Comparison of ENCODE assay signal across 1 cellular context in the genomic region with DNA sequence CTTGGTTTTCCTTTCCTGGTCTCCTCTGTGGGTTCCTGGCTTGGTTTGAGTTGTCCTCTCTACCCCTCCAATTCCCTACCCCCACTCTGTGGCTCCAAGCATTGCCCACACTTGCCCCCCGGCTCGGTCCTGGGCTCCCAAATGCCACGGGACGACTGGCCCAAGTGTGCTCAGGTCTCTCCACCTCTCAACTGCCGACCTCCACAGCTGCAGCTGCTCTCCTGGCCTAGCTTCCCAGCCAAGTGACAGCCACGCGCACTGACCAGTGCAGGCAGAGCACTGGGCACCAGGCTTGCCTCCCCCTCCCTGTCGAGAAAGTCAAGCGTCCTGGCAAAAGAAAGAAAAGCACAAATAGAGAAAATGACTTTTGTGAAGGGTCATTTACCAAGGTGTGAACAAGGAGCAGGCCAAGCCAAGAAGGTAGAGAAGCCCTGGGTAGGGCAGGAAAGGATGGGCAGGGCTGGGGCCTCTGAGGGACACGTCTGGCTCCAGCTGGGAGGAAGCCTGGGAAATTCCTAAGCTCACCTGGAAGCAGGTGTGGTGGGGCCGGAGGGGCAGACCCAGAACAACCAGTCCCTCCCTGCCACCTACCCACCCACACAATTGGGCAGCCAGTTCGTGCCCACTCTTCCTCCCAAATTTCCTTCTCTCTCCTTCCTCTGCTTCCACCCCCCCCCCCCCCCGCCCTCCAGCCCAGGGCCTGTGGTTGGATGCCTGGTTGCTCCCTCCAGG.
TF ChIP-seq lines count a peak whose summit lies in the region.

No MANE protein-coding gene starts in this region.

TF ChIP-seq in HepG2, 621 proteins besides CTCF, POLR2A, EP300 and RAD21:
- TF ChIP-seq, protein P1, sequence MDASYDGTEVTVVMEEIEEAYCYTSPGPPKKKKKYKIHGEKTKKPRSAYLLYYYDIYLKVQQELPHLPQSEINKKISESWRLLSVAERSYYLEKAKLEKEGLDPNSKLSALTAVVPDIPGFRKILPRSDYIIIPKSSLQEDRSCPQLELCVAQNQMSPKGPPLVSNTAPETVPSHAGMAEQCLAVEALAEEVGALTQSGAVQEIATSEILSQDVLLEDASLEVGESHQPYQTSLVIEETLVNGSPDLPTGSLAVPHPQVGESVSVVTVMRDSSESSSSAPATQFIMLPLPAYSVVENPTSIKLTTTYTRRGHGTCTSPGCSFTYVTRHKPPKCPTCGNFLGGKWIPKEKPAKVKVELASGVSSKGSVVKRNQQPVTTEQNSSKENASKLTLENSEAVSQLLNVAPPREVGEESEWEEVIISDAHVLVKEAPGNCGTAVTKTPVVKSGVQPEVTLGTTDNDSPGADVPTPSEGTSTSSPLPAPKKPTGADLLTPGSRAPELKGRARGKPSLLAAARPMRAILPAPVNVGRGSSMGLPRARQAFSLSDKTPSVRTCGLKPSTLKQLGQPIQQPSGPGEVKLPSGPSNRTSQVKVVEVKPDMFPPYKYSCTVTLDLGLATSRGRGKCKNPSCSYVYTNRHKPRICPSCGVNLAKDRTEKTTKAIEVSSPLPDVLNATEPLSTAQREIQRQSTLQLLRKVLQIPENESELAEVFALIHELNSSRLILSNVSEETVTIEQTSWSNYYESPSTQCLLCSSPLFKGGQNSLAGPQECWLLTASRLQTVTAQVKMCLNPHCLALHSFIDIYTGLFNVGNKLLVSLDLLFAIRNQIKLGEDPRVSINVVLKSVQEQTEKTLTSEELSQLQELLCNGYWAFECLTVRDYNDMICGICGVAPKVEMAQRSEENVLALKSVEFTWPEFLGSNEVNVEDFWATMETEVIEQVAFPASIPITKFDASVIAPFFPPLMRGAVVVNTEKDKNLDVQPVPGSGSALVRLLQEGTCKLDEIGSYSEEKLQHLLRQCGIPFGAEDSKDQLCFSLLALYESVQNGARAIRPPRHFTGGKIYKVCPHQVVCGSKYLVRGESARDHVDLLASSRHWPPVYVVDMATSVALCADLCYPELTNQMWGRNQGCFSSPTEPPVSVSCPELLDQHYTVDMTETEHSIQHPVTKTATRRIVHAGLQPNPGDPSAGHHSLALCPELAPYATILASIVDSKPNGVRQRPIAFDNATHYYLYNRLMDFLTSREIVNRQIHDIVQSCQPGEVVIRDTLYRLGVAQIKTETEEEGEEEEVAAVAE (CRISPR knock-in tag; IDR thresholded peaks at IDR 0.05; ENCODE audit: borderline replicate concordance) = no peak
- TF ChIP-seq ZNF768 (CRISPR knock-in tag; IDR thresholded peaks at IDR 0.05) = no peak
- no peak for TF ChIP-seq TOPORS (CRISPR knock-in tag; IDR thresholded peaks at IDR 0.05)
- TF ChIP-seq PTBP1 (IDR thresholded peaks at IDR 0.05; ENCODE audit: low read depth, low read length, poor library complexity, severe bottlenecking) = no peak
- TF ChIP-seq ZNF615 (CRISPR knock-in tag; IDR thresholded peaks at IDR 0.05; ENCODE audit: borderline replicate concordance) = no peak
- TF ChIP-seq NR2F2 (IDR thresholded peaks at IDR 0.05; ENCODE audit: borderline replicate concordance, low read depth) = no peak
- TF ChIP-seq, protein P2, sequence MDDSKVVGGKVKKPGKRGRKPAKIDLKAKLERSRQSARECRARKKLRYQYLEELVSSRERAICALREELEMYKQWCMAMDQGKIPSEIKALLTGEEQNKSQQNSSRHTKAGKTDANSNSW (CRISPR knock-in tag; IDR thresholded peaks at IDR 0.05; ENCODE audit: borderline replicate concordance) = no peak
- TF ChIP-seq ZBTB3 (CRISPR knock-in tag; IDR thresholded peaks at IDR 0.05; ENCODE audit: borderline replicate concordance, low read depth) = no peak
- TF ChIP-seq JARID2 (CRISPR knock-in tag; IDR thresholded peaks at IDR 0.05; ENCODE audit: insufficient replicate concordance) = no peak
- no peak for TF ChIP-seq BRCA1 (CRISPR knock-in tag; IDR thresholded peaks at IDR 0.05)
- TF ChIP-seq SMC3 (IDR thresholded peaks at IDR 0.05; ENCODE audit: low read length) = no peak
